ENCODE assay signal across 23 cellular contexts in genomic region chr18:3823073-3823472, GRCh38.
DNase-seq lines count a peak whose midpoint lies in the region; TF ChIP-seq lines count a peak whose summit lies in the region.
"Had no signal": no experiment of that assay in that cellular context is flagged by ENCODE, and none has a peak within 500 bp of the region (broad histone marks: within the 10 kb centered on the region; RNA-seq: fewer than 3 reads in every experiment).

No MANE protein-coding gene starts in this region.

- no peaks in the 10 kb centered on the region for H3K27me3 ChIP-seq in A673 (replicated peaks; ENCODE audit: insufficient read depth, low read depth, low read length, poor library complexity)
- H3K27me3 ChIP-seq: BLaER1 treated with 17β-estradiol and CSF1 and Interleukin-3, amounts not matched to agents 10 nM and 100 nM had no signal

- peaks cover 12% of the 10 kb centered on the region for H3K36me3 ChIP-seq in A673 (ENCODE audit: insufficient read depth, low read length, poor library complexity, severe bottlenecking)
- H3K36me3 ChIP-seq: BLaER1 treated with 17β-estradiol and CSF1 and Interleukin-3, amounts not matched to agents 10 nM and 100 nM had no signal

- intact Hi-C loops in A673 (cut with micrococcal nuclease; ENCODE audit: unreplicated experiment), result no loop called here

- CTCF ChIA-PET in A673 (lab: Charles Lee), result no interaction called here

- BruUV-seq in A673 (replicated peaks; lab: Mats Ljungman, UMichigan), result no TSS peak

- DNase-seq in A673 (ENCODE audit: low spot score), result no peak
- DNase-seq in epithelial cell of proximal tubule (ENCODE audit: low read depth), result peak; percentile 57
- DNase-seq in renal cortical epithelial cell (ENCODE audit: low read depth), result peak; percentile 60
- DNase-seq in NCI-H2081 (lab: John Stamatoyannopoulos, UW), result no peak
- DNase-seq in AG08395 (ENCODE audit: low spot score), result no peak
- DNase-seq: ACHN; AML-193; Caco-2; Calu3; CD4-positive, alpha-beta T cell; CD8-positive, alpha-beta T cell; DMS 273 treated with DMSO at 0.1 percent for 48 hours; DMS153; DMS53; DMS79; DND-41; EL; GDM1 had no signal

- H3K4me1 ChIP-seq in A673 (ENCODE audit: insufficient read depth, low read length, poor library complexity, severe bottlenecking), result peaks cover 69% of the 10 kb centered on the region
- H3K4me1 ChIP-seq: Caco-2 had no signal

- POLR2A ChIA-PET in A673 (lab: Charles Lee; ENCODE audit: low non-redundant PET), result no interaction called here

- H3K4me3 ChIP-seq in A673 (ENCODE audit: low read depth, low read length, poor library complexity, severe bottlenecking) (no peak overlapping the region), epithelial cell of proximal tubule (ENCODE audit: low read depth, low read length) (no peak overlapping the region)
- H3K4me3 ChIP-seq: A549; BLaER1 treated with 17β-estradiol and CSF1 and Interleukin-3, amounts not matched to agents 10 nM and 100 nM; GM12878 had no signal

- TF ChIP-seq CTCF in A673 (conservative IDR thresholded peaks at IDR 0.05; ENCODE audit: low read depth, low read length), result no peak
- no peak for TF ChIP-seq CTCF in epithelial cell of proximal tubule (conservative IDR thresholded peaks at IDR 0.05; ENCODE audit: low read depth, low read length)

- H3K9me3 ChIP-seq in A673 (ENCODE audit: low read depth, low read length, poor library complexity, severe bottlenecking), result no peaks in the 10 kb centered on the region
- H3K9me3 ChIP-seq: A549, Caco-2 had no signal

- H3K27ac ChIP-seq in A673 (ENCODE audit: low read depth, low read length, poor library complexity, severe bottlenecking), result peak overlapping the region; percentile 34
- H3K27ac ChIP-seq: 22Rv1; BLaER1 treated with 17β-estradiol and CSF1 and Interleukin-3, amounts not matched to agents 10 nM and 100 nM; C4-2B had no signal

Comparison
In these comparisons a context has a peak if more than half of its experiments do, and no peak if none do; other contexts are left out.
1. DNase-seq: peak in epithelial cell of proximal tubule (single experiment) and renal cortical epithelial cell (single experiment); none in A673 (single experiment), NCI-H2081 (0 of 2) and AG08395 (single experiment).